8 cellular contexts compared by ENCODE assay signal in the genomic region with DNA sequence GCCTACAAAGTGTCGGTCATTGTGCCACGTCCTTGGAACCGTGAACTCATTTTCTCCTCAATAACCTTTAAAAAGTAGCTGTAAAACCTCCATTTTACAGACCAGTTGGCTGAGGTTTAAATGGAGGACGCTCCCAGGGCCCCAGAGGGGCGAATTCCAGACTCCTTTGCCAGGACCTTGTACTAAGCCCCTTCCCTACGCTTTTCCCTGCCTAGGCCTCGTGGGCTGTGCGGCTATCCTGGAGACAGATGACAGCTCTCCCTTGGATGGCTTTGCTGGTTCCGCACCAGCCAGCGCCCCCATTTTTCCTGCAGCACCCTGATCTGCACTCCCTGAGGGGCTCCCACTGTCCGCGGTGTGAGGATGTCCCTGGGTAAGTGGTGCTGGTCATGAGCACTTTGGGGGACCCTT. TPM values are rescaled to one million over a fixed set of nuclear protein-coding genes. Genes with fewer than 3 reads are reported as not detected.
DNase-seq lines count a peak whose midpoint lies in the region; ATAC-seq and TF ChIP-seq lines count a peak whose summit lies in the region.

No MANE protein-coding gene starts in this region.

- H3K9me3 ChIP-seq in colonic mucosa (no peaks in the 10 kb centered on the region), mucosa of rectum (ENCODE audit: control insufficient read depth in 2 of 2, low read length in 2 of 2) (no peaks in the 10 kb centered on the region)

- DNase-seq in Jurkat, Clone E6-1 (ENCODE audit: low read depth, low spot score) = no peak
- DNase-seq in colonic mucosa (no peak), putamen (ENCODE audit: low spot score) (no peak), DMS79 (lab: John Stamatoyannopoulos, UW) (no peak)

- H3K4me1 ChIP-seq in colonic mucosa (no peaks in the 10 kb centered on the region), mucosa of rectum (ENCODE audit: control insufficient read depth in 2 of 2, insufficient read depth in 2 of 2, low read length in 2 of 2) (peaks cover 15 to 20% of the 10 kb centered on the region in 2 donors)

- H3K27ac ChIP-seq in 22Rv1 (peak overlapping the region; percentile 60), colonic mucosa (no peak overlapping the region), mucosa of rectum (ENCODE audit: low read depth in 2 of 2, low read length in 2 of 2) (peak overlapping the region in 1 of 2 donors; percentile 79)

- intact Hi-C loops in colonic mucosa (cut with DNase I) = no loop called here

- TF ChIP-seq CTCF in 22Rv1 (IDR thresholded peaks at IDR 0.05) (no peak), colonic mucosa (IDR thresholded peaks at IDR 0.05) (no peak)

- H3K36me3 ChIP-seq in colonic mucosa (no peaks in the 10 kb centered on the region), mucosa of rectum (ENCODE audit: control insufficient read depth in 2 of 2, insufficient read depth in 2 of 2, low read length in 2 of 2) (peaks cover 15 to 18% of the 10 kb centered on the region in 2 donors)

- H3K9ac ChIP-seq in colonic mucosa (ENCODE audit: low read depth in 2 of 2, low read length in 2 of 2) (peak overlapping the region; percentile 93 to 96), mucosa of rectum (ENCODE audit: low read depth in 1 of 2, low read length in 2 of 2) (peak overlapping the region; percentile 92 to 94)

- peak overlapping the region; percentile 95 for H3K4me3 ChIP-seq in Jurkat, Clone E6-1 (ENCODE audit: low read length)
- H3K4me3 ChIP-seq in colonic mucosa (peak overlapping the region; percentile 98), mucosa of rectum (ENCODE audit: low read length in 2 of 2) (peak overlapping the region; percentile 82 to 89)

- ATAC-seq in GM18870 (IDR thresholded peaks at IDR 0.05; ENCODE audit: unreplicated experiment) (no peak), HG03432 (IDR thresholded peaks at IDR 0.05; ENCODE audit: unreplicated experiment) (no peak)

- H3K27me3 ChIP-seq in colonic mucosa = no peaks in the 10 kb centered on the region
- no peaks in the 10 kb centered on the region for H3K27me3 ChIP-seq in mucosa of rectum (ENCODE audit: control insufficient read depth in 2 of 2, insufficient read depth in 2 of 2, low read length in 2 of 2)

RNA-seq across cellular contexts. Expression of a gene that starts 12.1 kb away (rescaled TPM):
- 94.8 TPM for polyA plus RNA-seq in Jurkat, Clone E6-1 (2012; ENCODE audit: insufficient read depth, insufficient read length)
- total RNA-seq in colonic mucosa = 10 to 100 TPM; 21.8 to 36.4 TPM

RNA-seq across cellular contexts. Expression of a gene that starts 25.4 kb away (rescaled TPM):
- 20.4 TPM for polyA plus RNA-seq in Jurkat, Clone E6-1 (2012; ENCODE audit: insufficient read depth, insufficient read length)
- 10 to 100 TPM; 30.5 to 33.7 TPM for total RNA-seq in colonic mucosa
